In genomic region chr9:81492710-81493447, GRCh38 we compare ENCODE assay signal across 11 cellular contexts.
DNase-seq lines count a peak whose midpoint lies in the region; ATAC-seq and TF ChIP-seq lines count a peak whose summit lies in the region.
"Had no signal": no experiment of that assay in that cellular context is flagged by ENCODE, and none has a peak within 500 bp of the region (broad histone marks: within the 10 kb centered on the region; RNA-seq: fewer than 3 reads in every experiment).

No MANE protein-coding gene starts in this region.

- no peak for ATAC-seq in HG03175 (IDR thresholded peaks at IDR 0.05; ENCODE audit: unreplicated experiment)

- H3K4me3 ChIP-seq in choroid plexus epithelial cell (ENCODE audit: low read depth, low read length) (no peak overlapping the region), retinal pigment epithelial cell (ENCODE audit: low read length) (no peak overlapping the region)
- H3K4me3 ChIP-seq: thoracic aorta had no signal

- DNase-seq in GM04503 (ENCODE audit: low read depth) (peak; percentile 91), NCI-H526 treated with DMSO at 0.1 percent for 48 hours (lab: John Stamatoyannopoulos, UW) (peak; percentile 21), choroid plexus epithelial cell (ENCODE audit: low read depth) (peak; percentile 98), retinal pigment epithelial cell (ENCODE audit: low read depth) (peak; percentile 94), NCI-H774 (lab: John Stamatoyannopoulos, UW) (no peak)
- DNase-seq in stimulated activated CD4-positive, alpha-beta T cell treated with anti-CD3 and anti-CD28 coated beads, Interleukin-4, amount 100 ng/mL, for 1 hour, result no peak
- DNase-seq in stimulated activated naive CD4-positive, alpha-beta T cell treated with Interleukin-2 at 50 U/mL for 16 hours (lab: John Stamatoyannopoulos, UW), result no peak
- DNase-seq: NCI-H1105, nephron progenitor cell had no signal

- no peak for TF ChIP-seq CTCF in choroid plexus epithelial cell (conservative IDR thresholded peaks at IDR 0.05; ENCODE audit: low read depth, low read length)
- no peak for TF ChIP-seq CTCF in retinal pigment epithelial cell (conservative IDR thresholded peaks at IDR 0.05; ENCODE audit: low read depth, low read length)

Comparison
In these comparisons a context has a peak if more than half of its experiments do, and no peak if none do; other contexts are left out.
1. DNase-seq: peak in GM04503 (single experiment), NCI-H526 treated with DMSO at 0.1 percent for 48 hours (single experiment), choroid plexus epithelial cell (single experiment) and retinal pigment epithelial cell (single experiment); none in NCI-H774 (single experiment), stimulated activated CD4-positive, alpha-beta T cell treated with anti-CD3 and anti-CD28 coated beads, Interleukin-4, amount 100 ng/mL, for 1 hour (single experiment) and stimulated activated naive CD4-positive, alpha-beta T cell treated with Interleukin-2 at 50 U/mL for 16 hours (single experiment).